Comparison of ENCODE assay signal across 11 cellular contexts in genomic region chr1:172698224-172698623, GRCh38. TPM values are rescaled to one million over a fixed set of nuclear protein-coding genes. Genes with fewer than 3 reads are reported as not detected.
DNase-seq lines count a peak whose midpoint lies in the region; ATAC-seq, FAIRE-seq and TF ChIP-seq lines count a peak whose summit lies in the region.
"Had no signal": no experiment of that assay in that cellular context is flagged by ENCODE, and none has a peak within 500 bp of the region (broad histone marks: within the 10 kb centered on the region; RNA-seq: fewer than 3 reads in every experiment).

No MANE protein-coding gene starts in this region.

- H3K36me3 ChIP-seq in BLaER1 treated with 17β-estradiol and CSF1 and Interleukin-3, amounts not matched to agents 10 nM and 100 nM, result no peaks in the 10 kb centered on the region
- H3K36me3 ChIP-seq in osteoblast (ENCODE audit: insufficient read depth, low read length) (no peaks in the 10 kb centered on the region), Karpas-422 (ENCODE audit: insufficient read depth, low read length) (no peaks in the 10 kb centered on the region)
- H3K36me3 ChIP-seq: sigmoid colon had no signal

- H3K9me3 ChIP-seq in BLaER1 treated with 17β-estradiol and CSF1 and Interleukin-3, amounts not matched to agents 10 nM and 100 nM (replicated peaks in 1 of 11), result peaks cover 0 to 5% (median 4%) of the 10 kb centered on the region in 11 experiments; a peak in 11 of 22 replicates
- H3K9me3 ChIP-seq in T-helper 17 cell (ENCODE audit: control insufficient read depth, low read length, poor library complexity, severe bottlenecking) (no peaks in the 10 kb centered on the region), osteoblast (ENCODE audit: low read depth, low read length) (no peaks in the 10 kb centered on the region), Karpas-422 (ENCODE audit: low read length) (no peaks in the 10 kb centered on the region)
- H3K9me3 ChIP-seq: sigmoid colon had no signal

- H3K27ac Mint-ChIP-seq in T-helper 17 cell, result no peak overlapping the region

- H3K4me2 ChIP-seq in BLaER1 treated with 17β-estradiol and CSF1 and Interleukin-3, amounts not matched to agents 10 nM and 100 nM, result peak overlapping the region; percentile 48 to 88 (median 78)
- H3K4me2 ChIP-seq in osteoblast (ENCODE audit: insufficient read depth, low read length), result no peak overlapping the region
- H3K4me2 ChIP-seq in Karpas-422 (ENCODE audit: low read depth, low read length, poor library complexity, severe bottlenecking), result no peak overlapping the region

- H3K4me1 ChIP-seq in BLaER1 treated with 17β-estradiol and CSF1 and Interleukin-3, amounts not matched to agents 10 nM and 100 nM, result peaks cover 34 to 51% (median 46%) of the 10 kb centered on the region in 10 experiments
- H3K4me1 ChIP-seq in osteoblast (ENCODE audit: insufficient read depth, low read length), result no peaks in the 10 kb centered on the region
- H3K4me1 ChIP-seq in Karpas-422 (ENCODE audit: low read length), result no peaks in the 10 kb centered on the region

- no peak for TF ChIP-seq CTCF in osteoblast (IDR thresholded peaks at IDR 0.05; ENCODE audit: extremely low read depth, low read depth, low read length)

- TF ChIP-seq POLR2A in GM12891 (IDR thresholded peaks at IDR 0.05; ENCODE audit: low read depth, low read length), result no peak

- H4K20me1 ChIP-seq in BLaER1 treated with 17β-estradiol and CSF1 and Interleukin-3, amounts not matched to agents 10 nM and 100 nM, result no peaks in the 10 kb centered on the region
- no peaks in the 10 kb centered on the region for H4K20me1 ChIP-seq in osteoblast (ENCODE audit: insufficient read depth, low read length)
- H4K20me1 ChIP-seq in Karpas-422 (ENCODE audit: insufficient read depth, low read depth, low read length), result no peaks in the 10 kb centered on the region

- no peaks in the 10 kb centered on the region for H3K9me2 ChIP-seq in Karpas-422 (replicated peaks; ENCODE audit: insufficient read depth, low read length)

- DNase-seq in GM12891 (ENCODE audit: insufficient read length, low spot score) (no peak), T-helper 17 cell (no peak), foreskin melanocyte (peak; percentile 29), osteoblast (ENCODE audit: insufficient read length, low spot score, missing footprints) (no peak), Karpas-422 (no peak), NCI-H146 (lab: John Stamatoyannopoulos, UW) (no peak)
- DNase-seq: Calu3, NCI-H1417, sigmoid colon had no signal

- H3K4me3 Mint-ChIP-seq in T-helper 17 cell, result peak overlapping the region; percentile 73

- peak overlapping the region in 8 of 11 experiments; percentile 56 to 69 (median 60); a peak in 14 of 22 replicates for H3K27ac ChIP-seq in BLaER1 treated with 17β-estradiol and CSF1 and Interleukin-3, amounts not matched to agents 10 nM and 100 nM
- H3K27ac ChIP-seq in osteoblast (ENCODE audit: low read depth, low read length), result no peak overlapping the region
- no peak overlapping the region for H3K27ac ChIP-seq in Karpas-422 (ENCODE audit: low read length)
- H3K27ac ChIP-seq: sigmoid colon had no signal

- H3K9ac ChIP-seq in BLaER1 treated with 17β-estradiol and CSF1 and Interleukin-3, amounts not matched to agents 10 nM and 100 nM, result peak overlapping the region in 1 of 11 experiments; percentile 22; a peak in 1 of 22 replicates
- no peak overlapping the region for H3K9ac ChIP-seq in Karpas-422 (ENCODE audit: low read length)

- ATAC-seq in T-helper 17 cell, result peak; percentile 22
- ATAC-seq in GM19452 (IDR thresholded peaks at IDR 0.05; ENCODE audit: unreplicated experiment), result no peak

- no peak overlapping the region for H2AFZ ChIP-seq in osteoblast (ENCODE audit: low read length)
- no peak overlapping the region for H2AFZ ChIP-seq in Karpas-422 (ENCODE audit: low read length)

- H3K27me3 Mint-ChIP-seq in T-helper 17 cell, result no peaks in the 10 kb centered on the region

- no peaks in the 10 kb centered on the region for H3K36me3 Mint-ChIP-seq in T-helper 17 cell (ENCODE audit: low read depth)

- FAIRE-seq in GM12891 (lab: Jason Lieb, UNC), result peak; percentile 48

- H3K4me3 ChIP-seq in BLaER1 treated with 17β-estradiol and CSF1 and Interleukin-3, amounts not matched to agents 10 nM and 100 nM, result no peak overlapping the region
- H3K4me3 ChIP-seq in osteoblast (ENCODE audit: insufficient read depth, low read length) (no peak overlapping the region), Karpas-422 (ENCODE audit: low read length) (no peak overlapping the region)
- H3K4me3 ChIP-seq: sigmoid colon had no signal

- peaks cover 35% of the 10 kb centered on the region for H3K4me1 Mint-ChIP-seq in T-helper 17 cell

- no peaks in the 10 kb centered on the region for H3K79me2 ChIP-seq in osteoblast (ENCODE audit: insufficient read depth, low read length)
- no peaks in the 10 kb centered on the region for H3K79me2 ChIP-seq in Karpas-422 (ENCODE audit: low read length)

- H3K27me3 ChIP-seq in BLaER1 treated with 17β-estradiol and CSF1 and Interleukin-3, amounts not matched to agents 10 nM and 100 nM, result no peaks in the 10 kb centered on the region
- H3K27me3 ChIP-seq in osteoblast (ENCODE audit: insufficient read depth, low read length) (no peaks in the 10 kb centered on the region), Karpas-422 (ENCODE audit: low read length) (no peaks in the 10 kb centered on the region)
- H3K27me3 ChIP-seq: sigmoid colon had no signal

TF ChIP-seq in GM12891, 5 proteins besides CTCF, POLR2A, EP300 and RAD21:
- TF ChIP-seq POU2F2 (IDR thresholded peaks at IDR 0.05; ENCODE audit: low read depth, low read length), result no peak
- TF ChIP-seq SPI1 (IDR thresholded peaks at IDR 0.05; ENCODE audit: low read depth, low read length), result 0 out of 2 replicates have a peak, but pooled peaks have one; percentile 20
- no peak for TF ChIP-seq TAF1 (IDR thresholded peaks at IDR 0.05; ENCODE audit: low read depth, low read length)

RNA-seq across cellular contexts. Expression of gene FASLG, which starts 39.3 kb away (rescaled TPM):
- polyA plus RNA-seq in GM12891 (2012; ENCODE audit: low read depth, missing spikeins), result 0.10 TPM
- total RNA-seq in T-helper 17 cell (under 1 TPM in 1 of 2 donors, not detected in 1; 0.47 TPM), osteoblast (not detected in 2 replicates)
- total RNA-seq in Karpas-422 (2014; rRNA removed; shearing (Covaris generic); ENCODE audit: low replicate concordance), result not detected in 2 replicates
- total RNA-seq: Calu3, sigmoid colon had no signal

Comparison
In these comparisons a context has a peak if more than half of its experiments do, and no peak if none do; other contexts are left out.
1. H3K27ac ChIP-seq: peak in BLaER1 treated with 17β-estradiol and CSF1 and Interleukin-3, amounts not matched to agents 10 nM and 100 nM (8 of 11); none in osteoblast (single experiment) and Karpas-422 (single experiment).
2. H3K4me2 ChIP-seq: peak in BLaER1 treated with 17β-estradiol and CSF1 and Interleukin-3, amounts not matched to agents 10 nM and 100 nM (11 of 11); none in osteoblast (single experiment) and Karpas-422 (single experiment).